In the genomic region with DNA sequence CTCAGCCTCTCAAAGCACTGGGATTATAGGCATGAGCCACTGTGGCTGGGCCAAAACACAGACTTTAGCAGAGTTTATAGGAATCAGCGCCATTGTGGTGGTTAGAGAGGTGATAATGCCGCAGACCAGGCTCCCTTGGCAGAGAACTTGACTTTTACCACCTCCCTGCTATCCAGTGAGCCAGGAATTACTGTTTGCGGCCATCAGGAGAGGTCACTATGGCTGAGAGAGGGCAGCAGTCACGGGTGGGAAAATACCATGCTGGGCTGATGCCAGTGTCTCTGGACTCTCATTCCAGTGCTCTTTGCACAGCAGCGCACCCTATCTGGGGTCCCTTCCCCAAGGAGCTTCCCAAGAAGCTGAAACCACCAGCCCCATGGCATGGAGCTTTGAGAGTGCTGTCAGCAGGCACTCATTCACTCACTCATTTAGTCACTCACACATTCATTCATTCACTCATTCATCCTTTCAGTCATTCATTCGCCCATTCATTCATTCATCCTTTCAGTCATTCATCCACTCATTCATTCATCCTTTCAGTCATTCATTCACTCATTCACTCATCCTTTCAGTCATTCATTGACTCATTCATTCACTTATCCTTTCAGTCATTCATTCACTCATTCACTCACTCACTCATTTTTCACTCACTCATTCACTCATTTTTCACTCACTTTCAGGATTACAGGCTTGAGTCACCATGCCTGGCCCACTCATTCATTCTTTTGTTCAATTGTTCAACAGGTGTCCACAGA, we compare ENCODE assay signal across 1 cellular context.
TF ChIP-seq lines count a peak whose summit lies in the region.

No MANE protein-coding gene starts in this region.

TF ChIP-seq in GM12878, 131 proteins besides CTCF, POLR2A, EP300 and RAD21:
- peak; percentile 97 for TF ChIP-seq ZNF24 (IDR thresholded peaks at IDR 0.05)
- TF ChIP-seq, protein P1, sequence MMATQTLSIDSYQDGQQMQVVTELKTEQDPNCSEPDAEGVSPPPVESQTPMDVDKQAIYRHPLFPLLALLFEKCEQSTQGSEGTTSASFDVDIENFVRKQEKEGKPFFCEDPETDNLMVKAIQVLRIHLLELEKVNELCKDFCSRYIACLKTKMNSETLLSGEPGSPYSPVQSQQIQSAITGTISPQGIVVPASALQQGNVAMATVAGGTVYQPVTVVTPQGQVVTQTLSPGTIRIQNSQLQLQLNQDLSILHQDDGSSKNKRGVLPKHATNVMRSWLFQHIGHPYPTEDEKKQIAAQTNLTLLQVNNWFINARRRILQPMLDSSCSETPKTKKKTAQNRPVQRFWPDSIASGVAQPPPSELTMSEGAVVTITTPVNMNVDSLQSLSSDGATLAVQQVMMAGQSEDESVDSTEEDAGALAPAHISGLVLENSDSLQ (IDR thresholded peaks at IDR 0.05), result peak; percentile 26; the same call in 1 of the 2 replicates
- TF ChIP-seq, protein P2, sequence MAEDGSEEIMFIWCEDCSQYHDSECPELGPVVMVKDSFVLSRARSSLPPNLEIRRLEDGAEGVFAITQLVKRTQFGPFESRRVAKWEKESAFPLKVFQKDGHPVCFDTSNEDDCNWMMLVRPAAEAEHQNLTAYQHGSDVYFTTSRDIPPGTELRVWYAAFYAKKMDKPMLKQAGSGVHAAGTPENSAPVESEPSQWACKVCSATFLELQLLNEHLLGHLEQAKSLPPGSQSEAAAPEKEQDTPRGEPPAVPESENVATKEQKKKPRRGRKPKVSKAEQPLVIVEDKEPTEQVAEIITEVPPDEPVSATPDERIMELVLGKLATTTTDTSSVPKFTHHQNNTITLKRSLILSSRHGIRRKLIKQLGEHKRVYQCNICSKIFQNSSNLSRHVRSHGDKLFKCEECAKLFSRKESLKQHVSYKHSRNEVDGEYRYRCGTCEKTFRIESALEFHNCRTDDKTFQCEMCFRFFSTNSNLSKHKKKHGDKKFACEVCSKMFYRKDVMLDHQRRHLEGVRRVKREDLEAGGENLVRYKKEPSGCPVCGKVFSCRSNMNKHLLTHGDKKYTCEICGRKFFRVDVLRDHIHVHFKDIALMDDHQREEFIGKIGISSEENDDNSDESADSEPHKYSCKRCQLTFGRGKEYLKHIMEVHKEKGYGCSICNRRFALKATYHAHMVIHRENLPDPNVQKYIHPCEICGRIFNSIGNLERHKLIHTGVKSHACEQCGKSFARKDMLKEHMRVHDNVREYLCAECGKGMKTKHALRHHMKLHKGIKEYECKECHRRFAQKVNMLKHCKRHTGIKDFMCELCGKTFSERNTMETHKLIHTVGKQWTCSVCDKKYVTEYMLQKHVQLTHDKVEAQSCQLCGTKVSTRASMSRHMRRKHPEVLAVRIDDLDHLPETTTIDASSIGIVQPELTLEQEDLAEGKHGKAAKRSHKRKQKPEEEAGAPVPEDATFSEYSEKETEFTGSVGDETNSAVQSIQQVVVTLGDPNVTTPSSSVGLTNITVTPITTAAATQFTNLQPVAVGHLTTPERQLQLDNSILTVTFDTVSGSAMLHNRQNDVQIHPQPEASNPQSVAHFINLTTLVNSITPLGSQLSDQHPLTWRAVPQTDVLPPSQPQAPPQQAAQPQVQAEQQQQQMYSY (CRISPR knock-in tag; IDR thresholded peaks at IDR 0.05), result no peak
